ENCODE assay signal across 14 cellular contexts in genomic region chr3:186365202-186365974, GRCh38. TPM values are rescaled to one million over a fixed set of nuclear protein-coding genes. Genes with fewer than 3 reads are reported as not detected.
DNase-seq lines count a peak whose midpoint lies in the region; ATAC-seq and TF ChIP-seq lines count a peak whose summit lies in the region.
"Had no signal": no experiment of that assay in that cellular context is flagged by ENCODE, and none has a peak within 500 bp of the region (broad histone marks: within the 10 kb centered on the region; RNA-seq: fewer than 3 reads in every experiment).

No MANE protein-coding gene starts in this region.

- no peak overlapping the region for H3K4me3 ChIP-seq in GM23248
- no peak overlapping the region for H3K4me3 ChIP-seq in esophagus (ENCODE audit: low read depth in 1 of 2, low read length in 2 of 2)
- H3K4me3 ChIP-seq in naive thymus-derived CD4-positive, alpha-beta T cell (ENCODE audit: low read length), result no peak overlapping the region
- H3K4me3 ChIP-seq: tibial nerve had no signal

- H3K4me2 ChIP-seq in GM23248 (ENCODE audit: unreplicated experiment), result no peak overlapping the region

- 64 to 71% methylated on average over 11 of the region's 11 CpGs for WGBS in GM23248 (ENCODE audit: low coverage in 1 of 2, low lambda C conversion rate in 2 of 2, missing lambda C conversion rate in 2 of 2), 2 experiments
- WGBS in esophagus, 2 donors, result 42 to 56% methylated on average over 11 of the region's 11 CpGs

- intact Hi-C loops in naive thymus-derived CD4-positive, alpha-beta T cell (cut with micrococcal nuclease), result no loop called here

- H3K4me1 ChIP-seq in GM23248 (ENCODE audit: insufficient read depth), result no peaks in the 10 kb centered on the region
- H3K4me1 ChIP-seq in esophagus (ENCODE audit: control insufficient read depth in 2 of 2, insufficient read depth in 2 of 2, low read length in 1 of 2), result peaks cover 0 to 5% of the 10 kb centered on the region in 2 donors
- no peaks in the 10 kb centered on the region for H3K4me1 ChIP-seq in naive thymus-derived CD4-positive, alpha-beta T cell (ENCODE audit: control insufficient read depth in 2 of 2, insufficient read depth in 2 of 2, low read length in 2 of 2)

- H4K20me1 ChIP-seq in GM23248 (ENCODE audit: insufficient read depth), result no peaks in the 10 kb centered on the region

- H3K36me3 Mint-ChIP-seq in naive thymus-derived CD4-positive, alpha-beta T cell, result no peaks in the 10 kb centered on the region
- H3K36me3 Mint-ChIP-seq: brain; CD4-positive, CD25-positive, alpha-beta regulatory T cell had no signal

- DNase-seq in GM23248, result peak; percentile 17
- peak; percentile 13 for DNase-seq in RWPE1 (ENCODE audit: low spot score)
- DNase-seq in naive thymus-derived CD4-positive, alpha-beta T cell, result no peak
- DNase-seq in NCI-H1105 (lab: John Stamatoyannopoulos, UW), result no peak
- DNase-seq: CD4-positive, CD25-positive, alpha-beta regulatory T cell; HFFc6 had no signal

- H3K36me3 ChIP-seq in GM23248 (ENCODE audit: low read depth) (no peaks in the 10 kb centered on the region), esophagus (ENCODE audit: control insufficient read depth in 2 of 2, insufficient read depth in 2 of 2, low read length in 1 of 2) (no peaks in the 10 kb centered on the region)
- no peaks in the 10 kb centered on the region for H3K36me3 ChIP-seq in naive thymus-derived CD4-positive, alpha-beta T cell (ENCODE audit: control insufficient read depth in 2 of 3, insufficient read depth in 3 of 3, low read length in 3 of 3)
- H3K36me3 ChIP-seq: tibial nerve had no signal

- H3F3A ChIP-seq in GM23248 (ENCODE audit: insufficient read depth), result no peaks in the 10 kb centered on the region

- H3K79me2 ChIP-seq in GM23248 (ENCODE audit: insufficient read depth), result no peaks in the 10 kb centered on the region

- CTCF ChIA-PET in RWPE1 (lab: Yijun Ruan, JAX), result no interaction called here
- CTCF ChIA-PET in naive thymus-derived CD4-positive, alpha-beta T cell (lab: Charles Lee), result no interaction called here

- no peak for TF ChIP-seq CTCF in RWPE1 (conservative IDR thresholded peaks at IDR 0.05; ENCODE audit: low read depth)

- no peak overlapping the region for H3K27ac Mint-ChIP-seq in naive thymus-derived CD4-positive, alpha-beta T cell
- H3K27ac Mint-ChIP-seq: CD4-positive, CD25-positive, alpha-beta regulatory T cell; HFFc6 had no signal

- H3K9ac ChIP-seq in GM23248, result no peak overlapping the region

- peak; percentile 43 for ATAC-seq in naive thymus-derived CD4-positive, alpha-beta T cell
- no peak for ATAC-seq in HG02623 (IDR thresholded peaks at IDR 0.05; ENCODE audit: unreplicated experiment)
- no peak for ATAC-seq in GM19035 (IDR thresholded peaks at IDR 0.05; ENCODE audit: unreplicated experiment)
- ATAC-seq in GM18861 (IDR thresholded peaks at IDR 0.05; ENCODE audit: unreplicated experiment), result no peak
- ATAC-seq: left lobe of liver had no signal

- H2AFZ ChIP-seq in GM23248, result no peak overlapping the region

- H3K9me2 ChIP-seq in GM23248 (ENCODE audit: insufficient read depth), result no peaks in the 10 kb centered on the region

- H3K27me3 ChIP-seq in GM23248 (replicated peaks; ENCODE audit: insufficient read depth) (peaks cover 99% of the 10 kb centered on the region), esophagus (ENCODE audit: control insufficient read depth in 1 of 2, insufficient read depth in 2 of 2, low read length in 2 of 2) (peaks cover 6 to 13% of the 10 kb centered on the region in 2 donors)
- peaks cover under 1 to 12% of the 10 kb centered on the region in 2 donors for H3K27me3 ChIP-seq in naive thymus-derived CD4-positive, alpha-beta T cell (ENCODE audit: control insufficient read depth in 2 of 2, insufficient read depth in 2 of 2, low read length in 2 of 2)

- POLR2A ChIA-PET in RWPE1 (lab: Yijun Ruan, JAX; ENCODE audit: low non-redundant PET), result no interaction called here
- POLR2A ChIA-PET in naive thymus-derived CD4-positive, alpha-beta T cell (lab: Charles Lee), result no interaction called here

- peaks cover 24 to 52% (median 41%) of the 10 kb centered on the region in 5 donors for H3K27me3 Mint-ChIP-seq in naive thymus-derived CD4-positive, alpha-beta T cell

- no peak overlapping the region for H3K4me3 Mint-ChIP-seq in naive thymus-derived CD4-positive, alpha-beta T cell
- H3K4me3 Mint-ChIP-seq: brain; CD4-positive, CD25-positive, alpha-beta regulatory T cell; HFFc6 had no signal

- H3K9me3 Mint-ChIP-seq in naive thymus-derived CD4-positive, alpha-beta T cell, result no peaks in the 10 kb centered on the region
- H3K9me3 Mint-ChIP-seq: brain, HFFc6 had no signal

- H3K9me3 ChIP-seq in GM23248 (ENCODE audit: low read depth) (no peaks in the 10 kb centered on the region), esophagus (ENCODE audit: control insufficient read depth in 2 of 2, insufficient read depth in 1 of 2, low read depth in 1 of 2, low read length in 1 of 2) (no peaks in the 10 kb centered on the region)
- no peaks in the 10 kb centered on the region for H3K9me3 ChIP-seq in naive thymus-derived CD4-positive, alpha-beta T cell (ENCODE audit: control insufficient read depth in 2 of 3, low read length in 3 of 3)
- H3K9me3 ChIP-seq: tibial nerve had no signal

- no peak overlapping the region for H3K27ac ChIP-seq in GM23248
- H3K27ac ChIP-seq in RWPE1, result no peak overlapping the region
- peak overlapping the region; percentile 16 to 57 for H3K27ac ChIP-seq in esophagus (ENCODE audit: low read depth in 2 of 2, low read length in 1 of 2)
- H3K27ac ChIP-seq in naive thymus-derived CD4-positive, alpha-beta T cell (ENCODE audit: low read depth, low read length), result no peak overlapping the region
- H3K27ac ChIP-seq: tibial nerve, VCaP had no signal

- in situ Hi-C loops in GM23248 (cut with MboI), result no loop called here

- peaks cover 0 to 13% (median 7%) of the 10 kb centered on the region in 7 donors for H3K4me1 Mint-ChIP-seq in naive thymus-derived CD4-positive, alpha-beta T cell

RNA-seq across cellular contexts. Expression of gene DGKG, which starts 3.4 kb away (rescaled TPM):
- 0.38 TPM in 1 of 2 replicates, not detected in the other for total RNA-seq in GM23248 (2014; rRNA removed; shearing (Covaris generic))
- polyA plus RNA-seq in GM23248 (2016; fragmentation: Nextera tagmentation; extraction: Ambion mirVana), result not detected in 2 replicates
- polyA plus RNA-seq in esophagus, result 1 to 10 TPM in 1 of 2 donors, under 1 TPM in 1; 0.88 to 1.6 TPM
- total RNA-seq in naive thymus-derived CD4-positive, alpha-beta T cell, result 10 to 100 TPM in 1 of 5 experiments, under 1 TPM in 2, not detected in 2; 0.15 to 10.0 (median 0.50) TPM
- polyA plus RNA-seq in naive thymus-derived CD4-positive, alpha-beta T cell, result not detected
- polyA plus RNA-seq: CD4-positive, CD25-positive, alpha-beta regulatory T cell had no signal

Comparison
In these comparisons a context has a peak if more than half of its experiments do, and no peak if none do; other contexts are left out.
1. DNase-seq: peak in GM23248 (single experiment) and RWPE1 (single experiment); none in naive thymus-derived CD4-positive, alpha-beta T cell (0 of 9) and NCI-H1105 (single experiment).
2. H3K27ac ChIP-seq: peak in esophagus (2 of 2); none in GM23248 (single experiment), RWPE1 (single experiment) and naive thymus-derived CD4-positive, alpha-beta T cell (single experiment).